31 cellular contexts compared by ENCODE assay signal in genomic region chr16:27611340-27611739, GRCh38.
"Had no signal": no experiment of that assay in that cellular context is flagged by ENCODE, and none has a peak within 500 bp of the region (broad histone marks: within the 10 kb centered on the region; RNA-seq: fewer than 3 reads in every experiment).

No MANE protein-coding gene starts in this region.

- H3K27me3 ChIP-seq: cardiac muscle cell, SJCRH30 had no signal

- H3K9me3 ChIP-seq: SJCRH30, SK-N-SH had no signal

- H3K4me1 Mint-ChIP-seq: activated CD4-positive, alpha-beta T cell treated with anti-CD3 and anti-CD28 coated beads, Interleukin-2, amount 10 ng/mL, durations not matched to agents 24 days and 14 days had no signal

- H3K27ac ChIP-seq: cardiac muscle cell, RWPE1, SJCRH30 had no signal

- H3K9me3 Mint-ChIP-seq: activated CD4-positive, alpha-beta T cell treated with anti-CD3 and anti-CD28 coated beads, Interleukin-2, amount 10 ng/mL, durations not matched to agents 24 days and 14 days; activated naive CD4-positive, alpha-beta T cell treated with anti-CD3 and anti-CD28 coated beads for 36 hours; activated T-helper 17 cell treated with anti-CD3 and anti-CD28 coated beads, Interleukin-2, amount 50 U/mL, for 72 hours; brain; WTC11 had no signal

- ATAC-seq: activated T-helper 17 cell treated with anti-CD3 and anti-CD28 coated beads, Interleukin-2, amount 50 U/mL, for 72 hours; Panc1; WTC11 had no signal

- H3K9ac ChIP-seq: SK-N-SH had no signal

- H3K36me3 ChIP-seq: cardiac muscle cell, SJCRH30 had no signal

- H3K27ac Mint-ChIP-seq: activated CD4-positive, alpha-beta T cell treated with anti-CD3 and anti-CD28 coated beads, Interleukin-2, amount 10 ng/mL, durations not matched to agents 24 days and 14 days; activated naive CD4-positive, alpha-beta T cell treated with anti-CD3 and anti-CD28 coated beads for 36 hours; activated naive CD8-positive, alpha-beta T cell; WTC11 had no signal

- H3K4me3 ChIP-seq: cardiac muscle cell, SJCRH30 had no signal

- H3K4me3 Mint-ChIP-seq: activated CD4-positive, alpha-beta T cell treated with anti-CD3 and anti-CD28 coated beads, Interleukin-2, amount 10 ng/mL, durations not matched to agents 24 days and 14 days; activated naive CD4-positive, alpha-beta T cell treated with anti-CD3 and anti-CD28 coated beads for 36 hours; activated naive CD8-positive, alpha-beta T cell; activated T-helper 17 cell treated with anti-CD3 and anti-CD28 coated beads, Interleukin-2, amount 50 U/mL, for 72 hours; brain; WTC11 had no signal

- H3K27me3 Mint-ChIP-seq: activated CD4-positive, alpha-beta T cell treated with anti-CD3 and anti-CD28 coated beads, Interleukin-2, amount 10 ng/mL, durations not matched to agents 24 days and 14 days; activated naive CD8-positive, alpha-beta T cell; activated T-helper 17 cell treated with anti-CD3 and anti-CD28 coated beads, Interleukin-2, amount 50 U/mL, for 72 hours had no signal

- H3K36me3 Mint-ChIP-seq: WTC11 had no signal

- DNase-seq: activated CD4-positive, alpha-beta T cell treated with anti-CD3 and anti-CD28 coated beads for 1 hour; activated CD4-positive, alpha-beta T cell treated with anti-CD3 and anti-CD28 coated beads, Interleukin-2, amount 10 ng/mL, durations not matched to agents 24 days and 14 days; activated CD4-positive, alpha-beta T cell treated with anti-CD3 and anti-CD28 coated beads, Interleukin-2, amount 50 U/mL, for 48 hours; activated CD8-positive, alpha-beta memory T cell treated with anti-CD3 and anti-CD28 coated beads for 24 hours; activated gamma-delta T cell; activated naive CD4-positive, alpha-beta T cell treated with anti-CD3 and anti-CD28 coated beads for 36 hours; activated T-cell treated with anti-CD3 and anti-CD28 coated beads for 4 hours; activated T-cell treated with anti-CD3 and anti-CD28 coated beads, Interleukin-2, amount 50 U/mL, for 48 hours; amygdala; KG1; NCI-H1092 treated with DMSO at 0.1 percent for 48 hours; NCI-H1417 treated with DMSO at 0.1 percent for 48 hours; NCI-H1694; NCI-H2029; NCI-H2107; NCI-H2171 treated with DMSO at 0.1 percent for 48 hours; NCI-H226; NCI-H526; NCI-H82; OCI-M1; Right ventricle myocardium superior; SJCRH30; SK-N-SH; SW 1271 had no signal

- H3K4me1 ChIP-seq: SJCRH30 had no signal
